Comparison of ENCODE assay signal across 1 cellular context in the genomic region with DNA sequence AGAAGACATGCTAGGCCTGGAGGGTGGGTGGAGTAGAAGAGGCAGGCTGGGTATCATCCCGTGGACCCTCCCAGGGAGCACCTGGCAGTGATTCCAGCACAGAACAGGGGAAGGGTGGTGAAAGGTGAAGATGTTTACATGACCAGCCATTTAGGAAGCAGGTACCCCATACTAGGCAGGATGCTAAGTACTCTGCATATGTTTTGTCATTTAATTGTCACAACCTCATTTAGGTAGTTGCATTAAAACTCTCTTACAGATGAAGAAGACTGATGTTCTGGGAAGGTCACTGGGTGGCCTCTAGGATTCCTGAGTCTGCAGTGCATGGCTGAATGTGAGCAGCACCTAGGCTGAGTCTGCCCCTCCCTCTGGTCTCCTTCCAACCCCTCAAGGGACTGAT.
TF ChIP-seq lines count a peak whose summit lies in the region.

No MANE protein-coding gene starts in this region.

TF ChIP-seq in GM23338, 12 proteins besides CTCF, POLR2A, EP300 and RAD21 (continued from another document):
- TF ChIP-seq, protein P1, sequence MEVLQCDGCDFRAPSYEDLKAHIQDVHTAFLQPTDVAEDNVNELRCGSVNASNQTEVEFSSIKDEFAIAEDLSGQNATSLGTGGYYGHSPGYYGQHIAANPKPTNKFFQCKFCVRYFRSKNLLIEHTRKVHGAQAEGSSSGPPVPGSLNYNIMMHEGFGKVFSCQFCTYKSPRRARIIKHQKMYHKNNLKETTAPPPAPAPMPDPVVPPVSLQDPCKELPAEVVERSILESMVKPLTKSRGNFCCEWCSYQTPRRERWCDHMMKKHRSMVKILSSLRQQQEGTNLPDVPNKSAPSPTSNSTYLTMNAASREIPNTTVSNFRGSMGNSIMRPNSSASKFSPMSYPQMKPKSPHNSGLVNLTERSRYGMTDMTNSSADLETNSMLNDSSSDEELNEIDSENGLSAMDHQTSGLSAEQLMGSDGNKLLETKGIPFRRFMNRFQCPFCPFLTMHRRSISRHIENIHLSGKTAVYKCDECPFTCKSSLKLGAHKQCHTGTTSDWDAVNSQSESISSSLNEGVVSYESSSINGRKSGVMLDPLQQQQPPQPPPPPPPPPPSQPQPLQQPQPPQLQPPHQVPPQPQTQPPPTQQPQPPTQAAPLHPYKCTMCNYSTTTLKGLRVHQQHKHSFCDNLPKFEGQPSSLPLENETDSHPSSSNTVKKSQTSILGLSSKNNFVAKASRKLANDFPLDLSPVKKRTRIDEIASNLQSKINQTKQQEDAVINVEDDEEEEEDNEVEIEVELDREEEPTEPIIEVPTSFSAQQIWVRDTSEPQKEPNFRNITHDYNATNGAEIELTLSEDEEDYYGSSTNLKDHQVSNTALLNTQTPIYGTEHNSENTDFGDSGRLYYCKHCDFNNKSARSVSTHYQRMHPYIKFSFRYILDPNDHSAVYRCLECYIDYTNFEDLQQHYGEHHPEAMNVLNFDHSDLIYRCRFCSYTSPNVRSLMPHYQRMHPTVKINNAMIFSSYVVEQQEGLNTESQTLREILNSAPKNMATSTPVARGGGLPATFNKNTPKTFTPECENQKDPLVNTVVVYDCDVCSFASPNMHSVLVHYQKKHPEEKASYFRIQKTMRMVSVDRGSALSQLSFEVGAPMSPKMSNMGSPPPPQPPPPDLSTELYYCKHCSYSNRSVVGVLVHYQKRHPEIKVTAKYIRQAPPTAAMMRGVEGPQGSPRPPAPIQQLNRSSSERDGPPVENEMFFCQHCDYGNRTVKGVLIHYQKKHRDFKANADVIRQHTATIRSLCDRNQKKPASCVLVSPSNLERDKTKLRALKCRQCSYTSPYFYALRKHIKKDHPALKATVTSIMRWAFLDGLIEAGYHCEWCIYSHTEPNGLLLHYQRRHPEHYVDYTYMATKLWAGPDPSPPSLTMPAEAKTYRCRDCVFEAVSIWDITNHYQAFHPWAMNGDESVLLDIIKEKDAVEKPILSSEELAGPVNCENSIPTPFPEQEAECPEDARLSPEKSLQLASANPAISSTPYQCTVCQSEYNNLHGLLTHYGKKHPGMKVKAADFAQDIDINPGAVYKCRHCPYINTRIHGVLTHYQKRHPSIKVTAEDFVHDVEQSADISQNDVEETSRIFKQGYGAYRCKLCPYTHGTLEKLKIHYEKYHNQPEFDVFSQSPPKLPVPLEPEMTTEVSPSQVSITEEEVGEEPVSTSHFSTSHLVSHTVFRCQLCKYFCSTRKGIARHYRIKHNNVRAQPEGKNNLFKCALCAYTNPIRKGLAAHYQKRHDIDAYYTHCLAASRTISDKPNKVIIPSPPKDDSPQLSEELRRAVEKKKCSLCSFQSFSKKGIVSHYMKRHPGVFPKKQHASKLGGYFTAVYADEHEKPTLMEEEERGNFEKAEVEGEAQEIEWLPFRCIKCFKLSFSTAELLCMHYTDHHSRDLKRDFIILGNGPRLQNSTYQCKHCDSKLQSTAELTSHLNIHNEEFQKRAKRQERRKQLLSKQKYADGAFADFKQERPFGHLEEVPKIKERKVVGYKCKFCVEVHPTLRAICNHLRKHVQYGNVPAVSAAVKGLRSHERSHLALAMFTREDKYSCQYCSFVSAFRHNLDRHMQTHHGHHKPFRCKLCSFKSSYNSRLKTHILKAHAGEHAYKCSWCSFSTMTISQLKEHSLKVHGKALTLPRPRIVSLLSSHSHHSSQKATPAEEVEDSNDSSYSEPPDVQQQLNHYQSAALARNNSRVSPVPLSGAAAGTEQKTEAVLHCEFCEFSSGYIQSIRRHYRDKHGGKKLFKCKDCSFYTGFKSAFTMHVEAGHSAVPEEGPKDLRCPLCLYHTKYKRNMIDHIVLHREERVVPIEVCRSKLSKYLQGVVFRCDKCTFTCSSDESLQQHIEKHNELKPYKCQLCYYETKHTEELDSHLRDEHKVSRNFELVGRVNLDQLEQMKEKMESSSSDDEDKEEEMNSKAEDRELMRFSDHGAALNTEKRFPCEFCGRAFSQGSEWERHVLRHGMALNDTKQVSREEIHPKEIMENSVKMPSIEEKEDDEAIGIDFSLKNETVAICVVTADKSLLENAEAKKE (CRISPR knock-in tag; IDR thresholded peaks at IDR 0.05): peak; percentile 67; the same call in 1 of the 2 replicates
- TF ChIP-seq NANOG (IDR thresholded peaks at IDR 0.05; ENCODE audit: borderline replicate concordance) (peak; percentile 72), ZNF331 (CRISPR knock-in tag; IDR thresholded peaks at IDR 0.05; ENCODE audit: low read depth) (no peak), STAT1 (IDR thresholded peaks at IDR 0.05; ENCODE audit: unreplicated experiment) (no peak), POLR2AphosphoS5 (IDR thresholded peaks at IDR 0.05; ENCODE audit: low read depth) (0 out of 2 replicates have a peak, but pooled peaks have one; percentile 27), CREB1 (CRISPR knock-in tag; IDR thresholded peaks at IDR 0.05; ENCODE audit: low read depth) (no peak)
- TF ChIP-seq, protein P2, sequence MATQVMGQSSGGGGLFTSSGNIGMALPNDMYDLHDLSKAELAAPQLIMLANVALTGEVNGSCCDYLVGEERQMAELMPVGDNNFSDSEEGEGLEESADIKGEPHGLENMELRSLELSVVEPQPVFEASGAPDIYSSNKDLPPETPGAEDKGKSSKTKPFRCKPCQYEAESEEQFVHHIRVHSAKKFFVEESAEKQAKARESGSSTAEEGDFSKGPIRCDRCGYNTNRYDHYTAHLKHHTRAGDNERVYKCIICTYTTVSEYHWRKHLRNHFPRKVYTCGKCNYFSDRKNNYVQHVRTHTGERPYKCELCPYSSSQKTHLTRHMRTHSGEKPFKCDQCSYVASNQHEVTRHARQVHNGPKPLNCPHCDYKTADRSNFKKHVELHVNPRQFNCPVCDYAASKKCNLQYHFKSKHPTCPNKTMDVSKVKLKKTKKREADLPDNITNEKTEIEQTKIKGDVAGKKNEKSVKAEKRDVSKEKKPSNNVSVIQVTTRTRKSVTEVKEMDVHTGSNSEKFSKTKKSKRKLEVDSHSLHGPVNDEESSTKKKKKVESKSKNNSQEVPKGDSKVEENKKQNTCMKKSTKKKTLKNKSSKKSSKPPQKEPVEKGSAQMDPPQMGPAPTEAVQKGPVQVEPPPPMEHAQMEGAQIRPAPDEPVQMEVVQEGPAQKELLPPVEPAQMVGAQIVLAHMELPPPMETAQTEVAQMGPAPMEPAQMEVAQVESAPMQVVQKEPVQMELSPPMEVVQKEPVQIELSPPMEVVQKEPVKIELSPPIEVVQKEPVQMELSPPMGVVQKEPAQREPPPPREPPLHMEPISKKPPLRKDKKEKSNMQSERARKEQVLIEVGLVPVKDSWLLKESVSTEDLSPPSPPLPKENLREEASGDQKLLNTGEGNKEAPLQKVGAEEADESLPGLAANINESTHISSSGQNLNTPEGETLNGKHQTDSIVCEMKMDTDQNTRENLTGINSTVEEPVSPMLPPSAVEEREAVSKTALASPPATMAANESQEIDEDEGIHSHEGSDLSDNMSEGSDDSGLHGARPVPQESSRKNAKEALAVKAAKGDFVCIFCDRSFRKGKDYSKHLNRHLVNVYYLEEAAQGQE (IDR thresholded peaks at IDR 0.05; ENCODE audit: unreplicated experiment): no peak
